ENCODE assay signal across 8 cellular contexts in the genomic region with DNA sequence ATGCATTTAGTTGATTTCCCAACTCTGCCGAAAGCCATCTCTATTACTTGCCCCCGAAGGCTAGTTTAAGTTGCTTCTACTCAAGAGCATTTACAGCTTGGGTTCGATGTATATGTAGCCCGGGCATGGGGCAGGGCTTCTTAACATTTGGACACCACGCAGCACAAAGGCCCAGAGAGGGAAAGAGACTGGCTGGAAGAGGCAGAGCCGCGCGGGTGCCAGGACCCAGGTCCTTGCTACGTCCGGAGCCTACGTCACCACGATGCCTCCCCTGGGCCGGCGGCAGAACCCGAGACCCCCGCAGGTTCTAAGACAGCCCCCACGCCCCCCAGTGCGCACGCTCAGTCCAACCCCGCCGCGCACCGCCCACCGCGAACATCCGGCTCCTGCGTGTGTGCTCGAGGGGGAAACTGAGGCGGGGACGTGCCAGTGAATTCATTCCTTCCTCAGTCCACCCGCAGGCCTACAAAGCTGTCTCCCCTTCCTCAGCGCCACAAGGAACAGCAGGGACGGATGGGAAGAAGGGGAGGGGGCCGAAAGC. TPM values are rescaled to one million over a fixed set of nuclear protein-coding genes. Genes with fewer than 3 reads are reported as not detected.
DNase-seq lines count a peak whose midpoint lies in the region; ATAC-seq, FAIRE-seq and TF ChIP-seq lines count a peak whose summit lies in the region.

No MANE protein-coding gene starts in this region.

- FAIRE-seq in small intestine (lab: Jason Lieb, UNC) = no peak

- H3K9ac ChIP-seq in OCI-LY3 (ENCODE audit: low read length) (peak overlapping the region; percentile 95), iPS-20b (ENCODE audit: low read depth, low read length) (peak overlapping the region; percentile 99)

- in situ Hi-C loops in brain microvascular endothelial cell (cut with HindIII; ENCODE audit: low pct_ligation_motif_present, low sequenced_read_pairs) = no loop called here

- ATAC-seq in GM18907 (IDR thresholded peaks at IDR 0.05; ENCODE audit: unreplicated experiment) (peak; percentile 26), HG03342 (IDR thresholded peaks at IDR 0.05; ENCODE audit: unreplicated experiment) (peak; percentile 2), HG03159 (IDR thresholded peaks at IDR 0.05; ENCODE audit: unreplicated experiment) (no peak)

- DNase-seq in brain microvascular endothelial cell (no peak), small intestine (peak; percentile 46)

- peaks cover 42% of the 10 kb centered on the region for H3K79me2 ChIP-seq in OCI-LY3 (ENCODE audit: low read length)

- H3K27me3 ChIP-seq in OCI-LY3 (ENCODE audit: low read depth, low read length) = no peaks in the 10 kb centered on the region
- no peaks in the 10 kb centered on the region for H3K27me3 ChIP-seq in brain microvascular endothelial cell (replicated peaks)
- no peaks in the 10 kb centered on the region for H3K27me3 ChIP-seq in iPS-20b (ENCODE audit: insufficient read depth, low read length)
- no peaks in the 10 kb centered on the region for H3K27me3 ChIP-seq in small intestine (ENCODE audit: control insufficient read depth in 2 of 2, insufficient read depth in 2 of 2, low read length in 2 of 2)

- peak overlapping the region; percentile 79 for H2AFZ ChIP-seq in OCI-LY3 (ENCODE audit: low read depth, low read length)

- peaks cover 13% of the 10 kb centered on the region for H4K20me1 ChIP-seq in OCI-LY3 (ENCODE audit: insufficient read depth, low read length)

- peak overlapping the region; percentile 79 for H3K4me2 ChIP-seq in OCI-LY3 (ENCODE audit: low read length)

- H3K36me3 ChIP-seq in OCI-LY3 (replicated peaks; ENCODE audit: low read depth, low read length) (peaks cover 21% of the 10 kb centered on the region), brain microvascular endothelial cell (replicated peaks) (peaks cover 7% of the 10 kb centered on the region), iPS-20b (ENCODE audit: insufficient read depth, low read depth, low read length) (peaks cover 19% of the 10 kb centered on the region), small intestine (ENCODE audit: control insufficient read depth in 2 of 2, insufficient read depth in 2 of 2, low read length in 2 of 2) (peaks cover 3 to 9% of the 10 kb centered on the region in 2 donors)

- TF ChIP-seq CTCF in C4-2B (conservative IDR thresholded peaks at IDR 0.05) (no peak), OCI-LY3 (IDR thresholded peaks at IDR 0.05; ENCODE audit: low read depth, low read length) (no peak), brain microvascular endothelial cell (IDR thresholded peaks at IDR 0.05; ENCODE audit: low read depth, low read length, missing control alignments) (no peak)

- H3K9me3 ChIP-seq in OCI-LY3 (ENCODE audit: insufficient read depth, low read length) = no peaks in the 10 kb centered on the region
- no peaks in the 10 kb centered on the region for H3K9me3 ChIP-seq in iPS-20b (ENCODE audit: insufficient read depth, low read depth, low read length)
- no peaks in the 10 kb centered on the region for H3K9me3 ChIP-seq in small intestine (ENCODE audit: control insufficient read depth, low read depth)

- 0% methylated on average over 27 to 34 of the region's 34 CpGs for WGBS in small intestine, 3 donors

- peak overlapping the region; percentile 99 for H3K27ac ChIP-seq in C4-2B
- H3K27ac ChIP-seq in OCI-LY3 (ENCODE audit: low read length) = peak overlapping the region; percentile 84
- peak overlapping the region; percentile 97 for H3K27ac ChIP-seq in brain microvascular endothelial cell
- H3K27ac ChIP-seq in iPS-20b (ENCODE audit: low read length) = peak overlapping the region; percentile 99
- H3K27ac ChIP-seq in small intestine (ENCODE audit: low read depth in 1 of 2, low read length in 1 of 2) = peak overlapping the region; percentile 100

- peak overlapping the region; percentile 80 for H3K4me3 ChIP-seq in OCI-LY3 (ENCODE audit: low read length)
- peak overlapping the region; percentile 97 for H3K4me3 ChIP-seq in brain microvascular endothelial cell (ENCODE audit: low read depth, low read length)
- H3K4me3 ChIP-seq in iPS-20b (ENCODE audit: low read length) = peak overlapping the region; percentile 95
- H3K4me3 ChIP-seq in small intestine (ENCODE audit: low read depth in 1 of 2, low read length in 2 of 2) = peak overlapping the region; percentile 89 to 98

- H3K4me1 ChIP-seq in OCI-LY3 (ENCODE audit: low read length) (peaks cover 11% of the 10 kb centered on the region), iPS-20b (ENCODE audit: insufficient read depth, low read length) (peaks cover 15% of the 10 kb centered on the region; the same call in 1 of the 2 replicates), small intestine (ENCODE audit: control insufficient read depth in 2 of 2, insufficient read depth in 1 of 2, low read depth in 1 of 2, low read length in 1 of 2) (peaks cover 0 to 3% of the 10 kb centered on the region in 2 donors)

RNA-seq across cellular contexts. Expression of gene PCIF1, which starts 0.4 kb away (rescaled TPM):
- polyA plus RNA-seq in small intestine = 10 to 100 TPM; 16.1 to 30.0 (median 25.5) TPM

RNA-seq across cellular contexts. Expression of gene PLTP, which starts 22.2 kb away (rescaled TPM):
- polyA plus RNA-seq in small intestine = 10 to 100 TPM in 2 of 3 donors, 1 to 10 TPM in 1; 2.0 to 67.4 (median 16.5) TPM

RNA-seq across cellular contexts. Expression of gene ZNF335, which starts 37.9 kb away (rescaled TPM):
- 10 to 100 TPM; 10.7 to 20.8 (median 14.1) TPM for polyA plus RNA-seq in small intestine

RNA-seq across cellular contexts. Expression of gene CTSA, which starts 43.0 kb away (rescaled TPM):
- polyA plus RNA-seq in small intestine = 100 to 1,000 TPM in 2 of 3 donors, 10 to 100 TPM in 1; 78.9 to 116 (median 114) TPM

RNA-seq across cellular contexts. Expression of gene NEURL2, which starts 43.1 kb away (rescaled TPM):
- 1 to 10 TPM; 2.9 to 4.2 (median 3.8) TPM for polyA plus RNA-seq in small intestine
